In genomic region chr2:240999873-241000541, GRCh38 we compare ENCODE assay signal across 11 cellular contexts. TPM values are rescaled to one million over a fixed set of nuclear protein-coding genes. Genes with fewer than 3 reads are reported as not detected.
A peak's percentile ranks its signal among the peaks of the same experiment; 100 is the strongest.
DNase-seq lines count a peak whose midpoint lies in the region; ATAC-seq and TF ChIP-seq lines count a peak whose summit lies in the region.
"Had no signal": no experiment of that assay in that cellular context is flagged by ENCODE, and none has a peak within 500 bp of the region (broad histone marks: within the 10 kb centered on the region; RNA-seq: fewer than 3 reads in every experiment).

No MANE protein-coding gene starts in this region.

- no peak overlapping the region for H4K91ac ChIP-seq in mesenchymal stem cell (ENCODE audit: low read length)

- H3K9me3 ChIP-seq in mesenchymal stem cell (ENCODE audit: control insufficient read depth, low read length) = peaks cover 19% of the 10 kb centered on the region
- H3K9me3 ChIP-seq in thoracic aorta = peaks cover 18% of the 10 kb centered on the region

- peaks cover 11% of the 10 kb centered on the region for H3K9me3 Mint-ChIP-seq in central memory CD8-positive, alpha-beta T cell

- no peak overlapping the region for H2BK5ac ChIP-seq in mesenchymal stem cell (ENCODE audit: low read depth, low read length, poor library complexity, severe bottlenecking)

- H3K4me2 ChIP-seq in mesenchymal stem cell (ENCODE audit: low read length, poor library complexity, severe bottlenecking) = no peak overlapping the region

- H2AK5ac ChIP-seq in mesenchymal stem cell (ENCODE audit: low read length, severe bottlenecking) = no peak overlapping the region

- H2BK120ac ChIP-seq in mesenchymal stem cell (ENCODE audit: low read depth, low read length) = no peak overlapping the region

- peaks cover 27% of the 10 kb centered on the region for H3K27me3 Mint-ChIP-seq in central memory CD8-positive, alpha-beta T cell

- H3K27ac ChIP-seq in mesenchymal stem cell (ENCODE audit: low read length, poor library complexity, severe bottlenecking) (no peak overlapping the region), thoracic aorta (peak overlapping the region in 1 of 2 donors; percentile 74)
- H3K27ac ChIP-seq: 22Rv1 had no signal

- no peak overlapping the region for H3K4ac ChIP-seq in mesenchymal stem cell (ENCODE audit: low read depth in 1 of 2, low read length in 2 of 2)

- no peak overlapping the region for H4K8ac ChIP-seq in mesenchymal stem cell (ENCODE audit: low read length)

- H2BK12ac ChIP-seq in mesenchymal stem cell (ENCODE audit: low read length in 2 of 2) = peak overlapping the region in 1 of 2 experiments; percentile 10

- no peak overlapping the region for H2BK15ac ChIP-seq in mesenchymal stem cell (ENCODE audit: low read depth, poor library complexity, severe bottlenecking)

- H3K27ac Mint-ChIP-seq in central memory CD8-positive, alpha-beta T cell (ENCODE audit: low read depth) = no peak overlapping the region

- WGBS in mesenchymal stem cell = 93% methylated on average over 19 of the region's 19 CpGs

- H2AFZ ChIP-seq in mesenchymal stem cell (ENCODE audit: low read depth, low read length) = no peak overlapping the region

- H3K4me1 ChIP-seq in mesenchymal stem cell (ENCODE audit: control insufficient read depth, insufficient read depth, low read depth, low read length) (peaks cover 26% of the 10 kb centered on the region), thoracic aorta (ENCODE audit: control insufficient read depth in 1 of 2, low read depth in 2 of 2) (peaks cover 34 to 57% of the 10 kb centered on the region in 2 donors)

- H3K9ac ChIP-seq in mesenchymal stem cell (ENCODE audit: low read length) = peak overlapping the region; percentile 87

- no peaks in the 10 kb centered on the region for H3K79me1 ChIP-seq in mesenchymal stem cell (replicated peaks; ENCODE audit: low read length, poor library complexity, severe bottlenecking)

- no peaks in the 10 kb centered on the region for H3K4me1 Mint-ChIP-seq in central memory CD8-positive, alpha-beta T cell

- H3K4me3 ChIP-seq in mesenchymal stem cell (ENCODE audit: insufficient read depth in 1 of 2, low read depth in 1 of 2, low read length in 2 of 2) (peak overlapping the region in 1 of 2 experiments; percentile 85), thoracic aorta (peak overlapping the region; percentile 85), H7 (ENCODE audit: insufficient read depth, low read depth, low read length) (no peak overlapping the region)

- no peak overlapping the region for H3K18ac ChIP-seq in mesenchymal stem cell (ENCODE audit: low read depth in 1 of 2, low read length in 2 of 2)

- peak overlapping the region; percentile 17 for H3K4me3 Mint-ChIP-seq in central memory CD8-positive, alpha-beta T cell

- peaks cover 0 to 10% of the 10 kb centered on the region in 2 experiments for H3K27me3 ChIP-seq in mesenchymal stem cell (ENCODE audit: control insufficient read depth in 1 of 2, insufficient read depth in 1 of 2, low read length in 2 of 2)
- no peaks in the 10 kb centered on the region for H3K27me3 ChIP-seq in thoracic aorta (replicated peaks; ENCODE audit: insufficient read depth)
- H3K27me3 ChIP-seq in H7 (ENCODE audit: control insufficient read depth, insufficient read depth, low read length) = peaks cover 15% of the 10 kb centered on the region

- TF ChIP-seq CTCF in thoracic aorta (IDR thresholded peaks at IDR 0.05) = no peak

- H3K36me3 Mint-ChIP-seq in central memory CD8-positive, alpha-beta T cell (ENCODE audit: insufficient read depth) = no peaks in the 10 kb centered on the region

- H3K14ac ChIP-seq in mesenchymal stem cell (ENCODE audit: low read length in 2 of 2) = no peak overlapping the region

- DNase-seq in DMS53 (lab: John Stamatoyannopoulos, UW) (peak; percentile 56), DMS53 treated with DMSO at 0.1 percent for 48 hours (lab: John Stamatoyannopoulos, UW; ENCODE audit: unreplicated experiment) (no peak), mesenchymal stem cell (no peak), thoracic aorta (ENCODE audit: low spot score) (no peak), H7 (no peak), NCI-H524 (lab: John Stamatoyannopoulos, UW) (no peak)
- no peak for DNase-seq in central memory CD8-positive, alpha-beta T cell (ENCODE audit: low spot score in 2 of 2)
- DNase-seq: activated CD4-positive, alpha-beta T cell treated with anti-CD3 and anti-CD28 coated beads for 4 hours; hippocampal formation had no signal

- peak overlapping the region; percentile 37 to 51 for H3K23ac ChIP-seq in mesenchymal stem cell (ENCODE audit: low read length in 2 of 2)

- ATAC-seq in central memory CD8-positive, alpha-beta T cell (replicated peaks; ENCODE audit: extremely low read depth, poor library complexity, severe bottlenecking) = no peak
- no peak for ATAC-seq in thoracic aorta (ENCODE audit: insufficient number of reproducible peaks, low FRiP score, low read depth)
- no peak for ATAC-seq in GM19035 (IDR thresholded peaks at IDR 0.05; ENCODE audit: unreplicated experiment)

- peaks cover 12 to 52% of the 10 kb centered on the region in 2 experiments for H3K36me3 ChIP-seq in mesenchymal stem cell (ENCODE audit: control insufficient read depth in 1 of 2, insufficient read depth in 2 of 2, low read depth in 1 of 2, low read length in 2 of 2)
- H3K36me3 ChIP-seq in thoracic aorta = peaks cover 14% of the 10 kb centered on the region
- no peaks in the 10 kb centered on the region for H3K36me3 ChIP-seq in H7 (replicated peaks; ENCODE audit: control insufficient read depth, insufficient read depth, low read length)

RNA-seq across cellular contexts. Expression of gene SNED1, which starts 1.6 kb away (rescaled TPM):
- polyA plus RNA-seq in mesenchymal stem cell (2013, experiment 1 of 2) = 3.7 TPM
- 3.7 TPM for polyA plus RNA-seq in mesenchymal stem cell (2013, experiment 2 of 2)
- 100 to 1,000 TPM; 133 to 206 TPM for total RNA-seq in thoracic aorta
- total RNA-seq in H7 (2014; rRNA removed; shearing (Covaris generic)) = 0.52 and 1.1 TPM in 2 replicates

Comparison
In these comparisons a context has a peak if more than half of its experiments do, and no peak if none do; other contexts are left out.
1. RNA of gene SNED1, which starts 1.6 kb away (total RNA-seq): 133 to 206 TPM in thoracic aorta; 0.52 to 1.1 TPM in H7; every median in the first group is over 10 times any median in the second.